Comparison of ENCODE assay signal across 10 cellular contexts in genomic region chr19:48867922-48868195, GRCh38. TPM values are rescaled to one million over a fixed set of nuclear protein-coding genes. Genes with fewer than 3 reads are reported as not detected.
DNase-seq lines count a peak whose midpoint lies in the region; ATAC-seq and TF ChIP-seq lines count a peak whose summit lies in the region.
"Had no signal": no experiment of that assay in that cellular context is flagged by ENCODE, and none has a peak within 500 bp of the region (broad histone marks: within the 10 kb centered on the region; RNA-seq: fewer than 3 reads in every experiment).

No MANE protein-coding gene starts in this region.

- peak overlapping the region; percentile 45 to 61; a peak in 2 of 4 replicates for H3K27ac ChIP-seq in SK-N-SH (ENCODE audit: low read depth in 2 of 2, low read length in 1 of 2)
- H3K27ac ChIP-seq in duodenal mucosa (ENCODE audit: low read depth, low read length), result peak overlapping the region; percentile 55
- H3K27ac ChIP-seq in upper lobe of left lung, result peak overlapping the region; percentile 51 to 83 (median 75)

- no peak for TF ChIP-seq CTCF in SK-N-SH (IDR thresholded peaks at IDR 0.05)
- TF ChIP-seq CTCF in mesothelial cell of epicardium (IDR thresholded peaks at IDR 0.05; ENCODE audit: unreplicated experiment), result no peak
- TF ChIP-seq CTCF in upper lobe of left lung (IDR thresholded peaks at IDR 0.05), result no peak

- TF ChIP-seq RAD21 in SK-N-SH (IDR thresholded peaks at IDR 0.05; ENCODE audit: low read length), result no peak

- H3K9me3 ChIP-seq in SK-N-SH (no peaks in the 10 kb centered on the region), duodenal mucosa (ENCODE audit: control insufficient read depth in 1 of 2, low read length in 2 of 2) (no peaks in the 10 kb centered on the region), upper lobe of left lung (no peaks in the 10 kb centered on the region)

- no peaks in the 10 kb centered on the region for H3F3A ChIP-seq in SK-N-SH (replicated peaks; ENCODE audit: insufficient read depth)

- peaks cover 5% of the 10 kb centered on the region for H3K36me3 Mint-ChIP-seq in mesothelial cell of epicardium

- H3K4me2 ChIP-seq in SK-N-SH, result peak overlapping the region; percentile 68

- H3K27ac Mint-ChIP-seq in mesothelial cell of epicardium, result peak overlapping the region; percentile 95
- H3K27ac Mint-ChIP-seq: stimulated activated naive CD8-positive, alpha-beta T cell treated with anti-CD3 and anti-CD28 coated beads, Interleukin-15, Interleukin-2, amounts not matched to agents 100 ng/mL and 50 ng/mL, for 24 hours had no signal

- ATAC-seq in SK-N-SH treated with all-trans-retinoic acid at 6 μM for 48 hours (no peak), upper lobe of left lung (ENCODE audit: low FRiP score in 2 of 2) (no peak)

- H3K4me3 ChIP-seq in SK-N-SH (ENCODE audit: low read depth in 2 of 2, low read length in 1 of 2), result peak overlapping the region; percentile 2 to 50
- H3K4me3 ChIP-seq in duodenal mucosa (ENCODE audit: low read depth in 1 of 2, low read length in 2 of 2), result peak overlapping the region; percentile 48 to 54
- H3K4me3 ChIP-seq in upper lobe of left lung, result peak overlapping the region in 2 of 4 donors; percentile 33 to 39

- WGBS in SK-N-SH (ENCODE audit: low lambda C conversion rate), result 75% methylated on average over 7 of the region's 7 CpGs
- WGBS in upper lobe of left lung, 2 donors, result 69 to 73% methylated on average over 7 of the region's 7 CpGs

- peak overlapping the region; percentile 89 for H2AFZ ChIP-seq in SK-N-SH (ENCODE audit: low read depth)

- peaks cover 25% of the 10 kb centered on the region for H3K4me1 Mint-ChIP-seq in mesothelial cell of epicardium

- peak overlapping the region; percentile 64 for H3K9ac ChIP-seq in SK-N-SH
- peak overlapping the region; percentile 58 to 64 for H3K9ac ChIP-seq in duodenal mucosa (ENCODE audit: low read depth in 1 of 2, low read length in 2 of 2)

- H3K27me3 ChIP-seq in SK-N-SH (ENCODE audit: insufficient read depth) (no peaks in the 10 kb centered on the region), duodenal mucosa (ENCODE audit: control insufficient read depth in 1 of 2, insufficient read depth in 2 of 2, low read length in 2 of 2) (no peaks in the 10 kb centered on the region), upper lobe of left lung (no peaks in the 10 kb centered on the region)

- no peaks in the 10 kb centered on the region for H3K9me3 Mint-ChIP-seq in mesothelial cell of epicardium
- H3K9me3 Mint-ChIP-seq: stimulated activated naive CD8-positive, alpha-beta T cell treated with anti-CD3 and anti-CD28 coated beads, Interleukin-15, Interleukin-2, amounts not matched to agents 100 ng/mL and 50 ng/mL, for 24 hours had no signal

- TF ChIP-seq EP300 in SK-N-SH (IDR thresholded peaks at IDR 0.05; ENCODE audit: borderline replicate concordance in 1 of 2, low read depth in 1 of 2, low read length in 1 of 2), result no peak
- no peak for TF ChIP-seq EP300 in upper lobe of left lung (IDR thresholded peaks at IDR 0.05)

- H3K36me3 ChIP-seq in SK-N-SH (replicated peaks in 1 of 2; ENCODE audit: control insufficient read depth in 1 of 2, insufficient read depth in 2 of 2, low read length in 1 of 2), result no peaks in the 10 kb centered on the region
- H3K36me3 ChIP-seq in duodenal mucosa (ENCODE audit: control insufficient read depth in 1 of 2, insufficient read depth in 2 of 2, low read length in 2 of 2), result no peaks in the 10 kb centered on the region
- H3K36me3 ChIP-seq in upper lobe of left lung, result no peaks in the 10 kb centered on the region

- DNase-seq in SK-N-SH, result no peak
- no peak for DNase-seq in mesothelial cell of epicardium (ENCODE audit: low spot score in 2 of 2, unreplicated experiment in 2 of 2)
- no peak for DNase-seq in upper lobe of left lung
- no peak for DNase-seq in stimulated activated CD4-positive, alpha-beta T cell treated with anti-CD3 and anti-CD28 coated beads, Interleukin-4, amount 100 ng/mL, for 24 hours
- DNase-seq in activated CD4-positive, alpha-beta T cell treated with anti-CD3 and anti-CD28 coated beads for 1 hour, result no peak
- DNase-seq in erythroblast (lab: John Stamatoyannopoulos, UW), result no peak
- DNase-seq: KBM-7 had no signal

- peak overlapping the region; percentile 52 for H3K4me3 Mint-ChIP-seq in mesothelial cell of epicardium
- H3K4me3 Mint-ChIP-seq: stimulated activated naive CD8-positive, alpha-beta T cell treated with anti-CD3 and anti-CD28 coated beads, Interleukin-15, Interleukin-2, amounts not matched to agents 100 ng/mL and 50 ng/mL, for 24 hours had no signal

- POLR2A ChIA-PET in SK-N-SH (lab: Yijun Ruan, JAX), result no interaction called here

- no peaks in the 10 kb centered on the region for H3K9me2 ChIP-seq in SK-N-SH

- TF ChIP-seq POLR2A in upper lobe of left lung (IDR thresholded peaks at IDR 0.05), result no peak
- TF ChIP-seq POLR2A in erythroblast (IDR thresholded peaks at IDR 0.05; ENCODE audit: low read length), result no peak

- H3K27me3 Mint-ChIP-seq in mesothelial cell of epicardium (ENCODE audit: low read depth), result no peaks in the 10 kb centered on the region
- H3K27me3 Mint-ChIP-seq: stimulated activated naive CD8-positive, alpha-beta T cell treated with anti-CD3 and anti-CD28 coated beads, Interleukin-15, Interleukin-2, amounts not matched to agents 100 ng/mL and 50 ng/mL, for 24 hours had no signal

- H3K4me1 ChIP-seq in SK-N-SH (ENCODE audit: control insufficient read depth in 1 of 2, insufficient read depth in 2 of 2, low read depth in 1 of 2, low read length in 1 of 2) (peaks cover 3 to 23% of the 10 kb centered on the region in 2 experiments; a peak in 2 of 4 replicates), duodenal mucosa (ENCODE audit: control insufficient read depth in 1 of 2, insufficient read depth in 2 of 2, low read length in 2 of 2) (peaks cover 18% of the 10 kb centered on the region in 2 donors), upper lobe of left lung (peaks cover 0 to 28% (median 18%) of the 10 kb centered on the region in 4 donors)

- CTCF ChIA-PET in SK-N-SH (lab: Yijun Ruan, JAX), result interaction anchor here (0.7 to 2.1 kb wide), 3 partner anchors 14 to 80 kb away, joined by 3 to 8 read pairs (median 3); no protein-coding TSS in a partner anchor

- peaks cover 6% of the 10 kb centered on the region for H3K79me2 ChIP-seq in SK-N-SH (ENCODE audit: insufficient read depth)

- H4K20me1 ChIP-seq in SK-N-SH (ENCODE audit: insufficient read depth), result no peaks in the 10 kb centered on the region

TF ChIP-seq in SK-N-SH, 30 proteins besides CTCF, POLR2A, EP300 and RAD21 (continues in another document):
- TF ChIP-seq RFX5 (IDR thresholded peaks at IDR 0.05; ENCODE audit: low read length) (no peak), TCF12 (IDR thresholded peaks at IDR 0.05) (no peak)

TF ChIP-seq in SK-N-SH treated with all-trans-retinoic acid at 6 μM for 48 hours, 23 proteins besides CTCF, POLR2A, EP300 and RAD21 (continues in another document):
- no peak for TF ChIP-seq PATZ1 (CRISPR knock-in tag; IDR thresholded peaks at IDR 0.05; ENCODE audit: borderline replicate concordance)

RNA-seq across cellular contexts. Expression of gene PLEKHA4, which starts 0.6 kb away (rescaled TPM):
- polyA plus RNA-seq in SK-N-SH (2012; rRNA removed), result 4.7 and 5.6 TPM in 2 replicates
- polyA plus RNA-seq in SK-N-SH (2012; cell fraction: cytosol; rRNA removed), result 2.6 and 3.4 TPM in 2 replicates
- 9.9 and 18.4 TPM in 2 replicates for polyA plus RNA-seq in SK-N-SH (2012; cell fraction: nucleus; rRNA removed)
- total RNA-seq in mesothelial cell of epicardium (25.7 to 28.6 TPM (median 26.9 TPM) in 3 replicates), upper lobe of left lung (10 to 100 TPM in 5 of 6 donors, 1 to 10 TPM in 1; 6.3 to 34.9 (median 21.2) TPM)

RNA-seq across cellular contexts. Expression of gene PPP1R15A, which starts 4.4 kb away (rescaled TPM):
- 62.3 and 73.7 TPM in 2 replicates for polyA plus RNA-seq in SK-N-SH (2012; rRNA removed)
- 63.6 and 64.3 TPM in 2 replicates for polyA plus RNA-seq in SK-N-SH (2012; cell fraction: cytosol; rRNA removed)
- polyA plus RNA-seq in SK-N-SH (2012; cell fraction: nucleus; rRNA removed), result 89.1 and 95.9 TPM in 2 replicates
- total RNA-seq in mesothelial cell of epicardium, result 158 to 170 TPM (median 158 TPM) in 3 replicates
- total RNA-seq in upper lobe of left lung, result 100 to 1,000 TPM in 5 of 6 donors, 10 to 100 TPM in 1; 96.2 to 194 (median 114) TPM

RNA-seq across cellular contexts. Expression of gene TULP2, which starts 30.7 kb away (rescaled TPM):
- 0.03 and 0.08 TPM in 2 replicates for polyA plus RNA-seq in SK-N-SH (2012; rRNA removed)
- polyA plus RNA-seq in SK-N-SH (2012; cell fraction: cytosol; rRNA removed), result 0.01 and 0.04 TPM in 2 replicates
- polyA plus RNA-seq in SK-N-SH (2012; cell fraction: nucleus; rRNA removed), result 0.02 and 0.25 TPM in 2 replicates
- total RNA-seq in mesothelial cell of epicardium (0.38 to 1.4 TPM (median 0.84 TPM) in 3 replicates), upper lobe of left lung (1 to 10 TPM in 1 of 6 donors, under 1 TPM in 2, not detected in 3; 0.30 to 4.9 (median 0.86) TPM)

RNA-seq across cellular contexts. Expression of gene HSD17B14, which starts 31.6 kb away (rescaled TPM):
- 27.9 and 29.7 TPM in 2 replicates for polyA plus RNA-seq in SK-N-SH (2012; rRNA removed)
- 15.9 and 18.2 TPM in 2 replicates for polyA plus RNA-seq in SK-N-SH (2012; cell fraction: cytosol; rRNA removed)
- polyA plus RNA-seq in SK-N-SH (2012; cell fraction: nucleus; rRNA removed), result 48.3 and 48.4 TPM in 2 replicates
- 22.9 to 29.6 TPM (median 27.1 TPM) in 3 replicates for total RNA-seq in mesothelial cell of epicardium
- 10 to 100 TPM; 13.8 to 65.0 (median 28.5) TPM for total RNA-seq in upper lobe of left lung

RNA-seq across cellular contexts. Expression of gene NUCB1, which starts 32.3 kb away (rescaled TPM):
- 259 and 397 TPM in 2 replicates for polyA plus RNA-seq in SK-N-SH (2012; rRNA removed)
- polyA plus RNA-seq in SK-N-SH (2012; cell fraction: cytosol; rRNA removed), result 165 and 222 TPM in 2 replicates
- 315 and 460 TPM in 2 replicates for polyA plus RNA-seq in SK-N-SH (2012; cell fraction: nucleus; rRNA removed)
- total RNA-seq in mesothelial cell of epicardium (152 to 159 TPM (median 159 TPM) in 3 replicates), upper lobe of left lung (100 to 1,000 TPM; 278 to 463 (median 341) TPM)
